In genomic region chr10:93148476-93148875, GRCh38 we compare ENCODE assay signal across 9 cellular contexts.
"Had no signal": no experiment of that assay in that cellular context is flagged by ENCODE, and none has a peak within 500 bp of the region (broad histone marks: within the 10 kb centered on the region; RNA-seq: fewer than 3 reads in every experiment).

No MANE protein-coding gene starts in this region.

- H3K9me3 Mint-ChIP-seq: HFFc6 had no signal

- DNase-seq: GOT3, H7, HFFc6, KBM-7 had no signal

- ATAC-seq: HCT116, HepG2 had no signal

- H3K4me3 Mint-ChIP-seq: HFFc6, IgD-negative memory B cell had no signal

- H3K9me3 ChIP-seq: HAP-1 had no signal

- H3K27ac ChIP-seq: HL-60 had no signal

- H3K4me1 Mint-ChIP-seq: IgD-negative memory B cell had no signal

- H3K27ac Mint-ChIP-seq: HFFc6, IgD-negative memory B cell had no signal

- H3K36me3 Mint-ChIP-seq: IgD-negative memory B cell had no signal

- H3K36me3 ChIP-seq: HAP-1 had no signal

- H3K4me3 ChIP-seq: HAP-1 had no signal
